In genomic region chr20:32021091-32021490, GRCh38 we compare ENCODE assay signal across 23 cellular contexts. TPM values are rescaled to one million over a fixed set of nuclear protein-coding genes. Genes with fewer than 3 reads are reported as not detected.
"Had no signal": no experiment of that assay in that cellular context is flagged by ENCODE, and none has a peak within 500 bp of the region (broad histone marks: within the 10 kb centered on the region; RNA-seq: fewer than 3 reads in every experiment).

No MANE protein-coding gene starts in this region.

- H3K4me3 ChIP-seq: gastrocnemius medialis, left lung, tibial artery, uterus had no signal

- H3K9me3 ChIP-seq: gastrocnemius medialis, heart left ventricle, left lung, tibial artery, uterus had no signal

- H3K27ac ChIP-seq: brain microvascular endothelial cell, gastrocnemius medialis, heart left ventricle, left lung, tibial artery, uterus had no signal

- DNase-seq: activated CD4-positive, alpha-beta T cell treated with anti-CD3 and anti-CD28 coated beads, Interleukin-2, amount 10 ng/mL, durations not matched to agents 24 days and 14 days; activated CD4-positive, CD25-positive, alpha-beta regulatory T cell; activated CD8-positive, alpha-beta T cell treated with anti-CD3 and anti-CD28 coated beads for 36 hours; activated naive CD4-positive, alpha-beta T cell treated with anti-CD3 and anti-CD28 coated beads, Interleukin-2, amount 10 ng/mL, durations not matched to agents 7 days and 5 days; activated naive CD8-positive, alpha-beta T cell treated with anti-CD3 and anti-CD28 coated beads, Interleukin-2, amount 50 U/mL, for 24 hours; activated T-cell treated with anti-CD3 and anti-CD28 coated beads, Interleukin-2, amount 50 U/mL, for 1 hour; anterior cingulate cortex; brain microvascular endothelial cell; central memory CD4-positive, alpha-beta T cell; cortex of kidney; gastrocnemius medialis; heart left ventricle; left lung; posterior cingulate gyrus; stimulated activated CD4-positive, alpha-beta T cell treated with anti-CD3 and anti-CD28 coated beads, Interleukin-2, amount 100 ng/mL, for 24 hours; stimulated activated naive CD8-positive, alpha-beta T cell treated with anti-CD3 and anti-CD28 coated beads, Interleukin-15, Interleukin-2, amounts not matched to agents 100 U/mL and 50 U/mL, for 24 hours; substantia nigra; uterus had no signal

- H3K4me3 Mint-ChIP-seq: activated CD8-positive, alpha-beta T cell treated with anti-CD3 and anti-CD28 coated beads for 36 hours; activated naive CD4-positive, alpha-beta T cell treated with anti-CD3 and anti-CD28 coated beads, Interleukin-2, amount 10 ng/mL, durations not matched to agents 7 days and 5 days had no signal

- H3K27ac Mint-ChIP-seq: activated CD4-positive, alpha-beta T cell treated with anti-CD3 and anti-CD28 coated beads, Interleukin-2, amount 10 ng/mL, durations not matched to agents 24 days and 14 days; activated CD8-positive, alpha-beta T cell treated with anti-CD3 and anti-CD28 coated beads for 36 hours; activated naive CD4-positive, alpha-beta T cell treated with anti-CD3 and anti-CD28 coated beads, Interleukin-2, amount 10 ng/mL, durations not matched to agents 7 days and 5 days; activated naive CD8-positive, alpha-beta T cell treated with anti-CD3 and anti-CD28 coated beads, Interleukin-2, amount 50 U/mL, for 24 hours; activated T-helper 2 cell treated with anti-CD3 and anti-CD28 coated beads, Interferon-gamma antibody, Interleukin-2, Interleukin-4, amounts not matched to agents 10 μg/mL and 5 μg/mL and 100 μg/mL, durations not matched to agents 14 hours and 24 hours and 36 hours; T-helper 2 cell treated with Interferon-gamma antibody and Interleukin-4, amounts not matched to agents 5 μg/mL and 100 μg/mL, for 36 hours had no signal

- H3K9me3 Mint-ChIP-seq: activated CD4-positive, alpha-beta T cell treated with anti-CD3 and anti-CD28 coated beads, Interleukin-2, amount 10 ng/mL, durations not matched to agents 24 days and 14 days; activated CD8-positive, alpha-beta T cell treated with anti-CD3 and anti-CD28 coated beads for 36 hours; activated naive CD4-positive, alpha-beta T cell treated with anti-CD3 and anti-CD28 coated beads, Interleukin-2, amount 10 ng/mL, durations not matched to agents 7 days and 5 days; activated naive CD8-positive, alpha-beta T cell treated with anti-CD3 and anti-CD28 coated beads, Interleukin-2, amount 50 U/mL, for 24 hours; activated T-helper 2 cell treated with anti-CD3 and anti-CD28 coated beads, Interferon-gamma antibody, Interleukin-2, Interleukin-4, amounts not matched to agents 10 μg/mL and 5 μg/mL and 100 μg/mL, durations not matched to agents 14 hours and 24 hours and 36 hours; T-helper 2 cell treated with Interferon-gamma antibody and Interleukin-4, amounts not matched to agents 5 μg/mL and 100 μg/mL, for 36 hours had no signal

- H3K36me3 ChIP-seq: brain microvascular endothelial cell, gastrocnemius medialis, left lung, tibial artery, uterus had no signal

- ATAC-seq: activated CD8-positive, alpha-beta T cell treated with anti-CD3 and anti-CD28 coated beads for 36 hours; activated naive CD8-positive, alpha-beta T cell treated with anti-CD3 and anti-CD28 coated beads, Interleukin-2, amount 50 U/mL, for 24 hours; gastrocnemius medialis; heart left ventricle; left lung; stimulated activated naive CD8-positive, alpha-beta T cell treated with anti-CD3 and anti-CD28 coated beads, Interleukin-15, Interleukin-2, amounts not matched to agents 100 U/mL and 50 U/mL, for 24 hours had no signal

RNA-seq across cellular contexts. Expression of gene CCM2L, which starts 10.9 kb away (rescaled TPM):
- total RNA-seq: activated CD4-positive, alpha-beta T cell treated with anti-CD3 and anti-CD28 coated beads, Interleukin-2, amount 10 ng/mL, durations not matched to agents 24 days and 14 days; activated CD8-positive, alpha-beta T cell treated with anti-CD3 and anti-CD28 coated beads for 36 hours; activated T-helper 2 cell treated with anti-CD3 and anti-CD28 coated beads, Interferon-gamma antibody, Interleukin-2, Interleukin-4, amounts not matched to agents 10 μg/mL and 5 μg/mL and 100 μg/mL, durations not matched to agents 14 hours and 24 hours and 36 hours; kidney epithelial cell had no signal

RNA-seq across cellular contexts. Expression of gene HCK, which starts 31.0 kb away (rescaled TPM):
- total RNA-seq: activated CD4-positive, alpha-beta T cell treated with anti-CD3 and anti-CD28 coated beads, Interleukin-2, amount 10 ng/mL, durations not matched to agents 24 days and 14 days; activated CD8-positive, alpha-beta T cell treated with anti-CD3 and anti-CD28 coated beads for 36 hours; activated T-helper 2 cell treated with anti-CD3 and anti-CD28 coated beads, Interferon-gamma antibody, Interleukin-2, Interleukin-4, amounts not matched to agents 10 μg/mL and 5 μg/mL and 100 μg/mL, durations not matched to agents 14 hours and 24 hours and 36 hours; lung microvascular endothelial cell had no signal

RNA-seq across cellular contexts. Expression of gene XKR7, which starts 53.1 kb away (rescaled TPM):
- total RNA-seq: activated CD4-positive, alpha-beta T cell treated with anti-CD3 and anti-CD28 coated beads, Interleukin-2, amount 10 ng/mL, durations not matched to agents 24 days and 14 days; activated CD8-positive, alpha-beta T cell treated with anti-CD3 and anti-CD28 coated beads for 36 hours; activated T-helper 2 cell treated with anti-CD3 and anti-CD28 coated beads, Interferon-gamma antibody, Interleukin-2, Interleukin-4, amounts not matched to agents 10 μg/mL and 5 μg/mL and 100 μg/mL, durations not matched to agents 14 hours and 24 hours and 36 hours; gastrocnemius medialis; heart left ventricle; lung microvascular endothelial cell had no signal
- polyA plus RNA-seq: heart left ventricle had no signal
